Comparison of ENCODE assay signal across 18 cellular contexts in the genomic region with DNA sequence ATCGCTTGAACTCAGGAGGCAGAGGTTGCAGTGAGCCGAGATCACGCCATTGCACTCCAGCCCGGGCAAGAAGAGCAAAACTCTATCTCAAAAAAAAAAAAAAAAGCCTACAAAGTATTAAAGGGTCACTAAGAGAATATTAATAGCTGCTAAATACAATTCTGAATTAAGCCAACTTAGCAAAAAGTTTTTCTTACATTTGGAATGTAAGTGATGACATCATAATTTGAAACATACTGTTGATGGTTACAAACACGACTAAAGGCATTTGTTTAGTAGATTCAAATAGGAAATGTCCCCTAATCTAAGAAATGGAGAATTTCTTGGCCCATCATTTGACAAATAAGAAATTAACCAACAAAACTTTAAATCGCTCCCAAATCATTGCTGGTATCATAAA.
DNase-seq lines count a peak whose midpoint lies in the region; ATAC-seq, FAIRE-seq and TF ChIP-seq lines count a peak whose summit lies in the region.
"Had no signal": no experiment of that assay in that cellular context is flagged by ENCODE, and none has a peak within 500 bp of the region (broad histone marks: within the 10 kb centered on the region; RNA-seq: fewer than 3 reads in every experiment).

No MANE protein-coding gene starts in this region.

- ATAC-seq in GM12878 (no peak), left lobe of liver (no peak)

- no peak for TF ChIP-seq EP300 in GM12878 (IDR thresholded peaks at IDR 0.05; ENCODE audit: borderline replicate concordance in 1 of 2, control insufficient read depth in 1 of 2, low read depth in 2 of 2, low read length in 2 of 2)

- no peak overlapping the region for H3K9ac ChIP-seq in GM12878 (ENCODE audit: control insufficient read depth, insufficient read depth, low read length)
- H3K9ac ChIP-seq: BLaER1 treated with 17β-estradiol and CSF1 and Interleukin-3, amounts not matched to agents 10 nM and 100 nM had no signal

- H3K9me3 ChIP-seq in HEK293 (ENCODE audit: control insufficient read depth, insufficient read depth, low read depth, low read length) (no peaks in the 10 kb centered on the region), GM12878 (replicated peaks; ENCODE audit: control insufficient read depth, insufficient read depth, low read length) (no peaks in the 10 kb centered on the region; the same call in 1 of the 3 replicates)
- no peaks in the 10 kb centered on the region for H3K9me3 ChIP-seq in effector memory CD4-positive, alpha-beta T cell (ENCODE audit: control insufficient read depth, low read length)
- H3K9me3 ChIP-seq: BLaER1 treated with 17β-estradiol and CSF1 and Interleukin-3, amounts not matched to agents 10 nM and 100 nM; Caco-2 had no signal

- 100% methylated on average over 2 of the region's 6 CpGs for WGBS in GM12878 (ENCODE audit: insufficient coverage, insufficient replicate concordance, low lambda C conversion rate, missing lambda C conversion rate)

- DNase-seq in AG10803 (ENCODE audit: low read depth) (peak; percentile 23), GM12878 (ENCODE audit: low read depth, low spot score) (no peak), fibroblast of mammary gland (ENCODE audit: low read depth) (peak; percentile 17), epidermal melanocyte (ENCODE audit: insufficient read length, low spot score) (no peak), C1 segment of cervical spinal cord (lab: John Stamatoyannopoulos, UW) (no peak), left lobe of liver (ENCODE audit: low spot score) (no peak)
- no peak for DNase-seq in effector memory CD4-positive, alpha-beta T cell
- DNase-seq: 8988T; Caco-2; CD4-positive, CD25-positive, alpha-beta regulatory T cell; CD8-positive, alpha-beta memory T cell; DMS153; DMS79; GOT3; H7 had no signal

- no peak for TF ChIP-seq RAD21 in GM12878 (IDR thresholded peaks at IDR 0.05; ENCODE audit: insufficient read depth, low read depth, low read length)

- H3K36me3 ChIP-seq in HEK293 (ENCODE audit: control insufficient read depth in 2 of 2, insufficient read depth in 1 of 2, low read length in 2 of 2) = no peaks in the 10 kb centered on the region; a peak in 1 of 3 replicates
- peaks cover 0 to 4% of the 10 kb centered on the region in 2 experiments; a peak in 1 of 4 replicates for H3K36me3 ChIP-seq in GM12878 (ENCODE audit: control insufficient read depth in 2 of 2, insufficient read depth in 2 of 2, low read length in 1 of 2)
- no peaks in the 10 kb centered on the region for H3K36me3 ChIP-seq in effector memory CD4-positive, alpha-beta T cell (ENCODE audit: control insufficient read depth, insufficient read depth, low read length)

- intact Hi-C loops in GM12878 (cut with micrococcal nuclease; ENCODE audit: unreplicated experiment) = no loop called here

- no TSS peak for BruUV-seq in GM12878 (replicated peaks; lab: Mats Ljungman, UMichigan)

- in situ Hi-C loops in GM12878 (cut with MboI) = no loop called here

- POLR2A ChIA-PET in HEK293 (lab: Yijun Ruan, JAX) = interaction anchor here (0.6 kb wide), 1 partner anchor 467 kb away, joined by 5 read pairs; no protein-coding TSS in a partner anchor
- POLR2A ChIA-PET in GM12878 (lab: Charles Lee) = interaction anchor here (0.7 kb wide), 1 partner anchor 85 kb away, joined by 4 read pairs; no protein-coding TSS in a partner anchor

- H3K27ac ChIP-seq in HEK293 (ENCODE audit: extremely low read depth, low read depth, low read length) (no peak overlapping the region), GM12878 (ENCODE audit: control insufficient read depth, insufficient read depth) (no peak overlapping the region)
- no peak overlapping the region for H3K27ac ChIP-seq in effector memory CD4-positive, alpha-beta T cell (ENCODE audit: insufficient read depth, low read length, poor library complexity, severe bottlenecking)
- H3K27ac ChIP-seq: BLaER1 treated with 17β-estradiol and CSF1 and Interleukin-3, amounts not matched to agents 10 nM and 100 nM had no signal

- H3K4me2 ChIP-seq in GM12878 (ENCODE audit: control insufficient read depth, insufficient read depth) = no peak overlapping the region
- H3K4me2 ChIP-seq: BLaER1 treated with 17β-estradiol and CSF1 and Interleukin-3, amounts not matched to agents 10 nM and 100 nM had no signal

- H3K4me3 ChIP-seq in AG10803 (ENCODE audit: low read length) (no peak overlapping the region), HEK293 (ENCODE audit: low read depth, low read length) (no peak overlapping the region), GM12878 (no peak overlapping the region), fibroblast of mammary gland (ENCODE audit: control insufficient read depth, low read depth, low read length) (no peak overlapping the region)
- no peak overlapping the region for H3K4me3 ChIP-seq in effector memory CD4-positive, alpha-beta T cell (ENCODE audit: insufficient read depth, low read depth, low read length, poor library complexity, severe bottlenecking)
- H3K4me3 ChIP-seq: BLaER1 treated with 17β-estradiol and CSF1 and Interleukin-3, amounts not matched to agents 10 nM and 100 nM had no signal

- RAD21 ChIA-PET in GM12878 (lab: Charles Lee; ENCODE audit: unreplicated experiment) = no interaction called here

- TF ChIP-seq POLR2A in GM12878 (IDR thresholded peaks at IDR 0.05; ENCODE audit: low read depth, low read length) = no peak

- H3K4me1 ChIP-seq in HEK293 (ENCODE audit: control insufficient read depth, insufficient read depth, low read length) (no peaks in the 10 kb centered on the region), GM12878 (ENCODE audit: control insufficient read depth, insufficient read depth, low read length) (no peaks in the 10 kb centered on the region)
- H3K4me1 ChIP-seq in effector memory CD4-positive, alpha-beta T cell (ENCODE audit: control insufficient read depth, insufficient read depth, low read length, poor library complexity, severe bottlenecking) = no peaks in the 10 kb centered on the region
- H3K4me1 ChIP-seq: BLaER1 treated with 17β-estradiol and CSF1 and Interleukin-3, amounts not matched to agents 10 nM and 100 nM; Caco-2 had no signal

- no peaks in the 10 kb centered on the region for H3K79me2 ChIP-seq in GM12878 (ENCODE audit: control insufficient read depth, insufficient read depth, low read length)

- no peak overlapping the region for H2AFZ ChIP-seq in GM12878 (ENCODE audit: control insufficient read depth, low read depth, low read length)

- no peaks in the 10 kb centered on the region for H3K27me3 ChIP-seq in GM12878 (replicated peaks in 1 of 2; ENCODE audit: control insufficient read depth in 2 of 2, insufficient read depth in 2 of 2, low read length in 1 of 2)
- no peaks in the 10 kb centered on the region for H3K27me3 ChIP-seq in effector memory CD4-positive, alpha-beta T cell (replicated peaks; ENCODE audit: control insufficient read depth, insufficient read depth, low read length, poor library complexity, severe bottlenecking)
- H3K27me3 ChIP-seq: BLaER1 treated with 17β-estradiol and CSF1 and Interleukin-3, amounts not matched to agents 10 nM and 100 nM had no signal

- no peak for TF ChIP-seq CTCF in AG10803 (conservative IDR thresholded peaks at IDR 0.05; ENCODE audit: low read length)
- no peak for TF ChIP-seq CTCF in HEK293 (tag by site-specific recombination; IDR thresholded peaks at IDR 0.05)
- no peak for TF ChIP-seq CTCF in GM12878 (IDR thresholded peaks at IDR 0.05 in 2 of 3, conservative IDR thresholded peaks at IDR 0.05 in 1 of 3; ENCODE audit: control insufficient read depth in 2 of 3, extremely low read depth in 1 of 3, insufficient read depth in 1 of 3, low read depth in 3 of 3, low read length in 3 of 3)
- TF ChIP-seq CTCF in fibroblast of mammary gland (conservative IDR thresholded peaks at IDR 0.05; ENCODE audit: control insufficient read depth, insufficient read depth, low read depth, low read length) = no peak

- no peaks in the 10 kb centered on the region for H4K20me1 ChIP-seq in GM12878 (ENCODE audit: control insufficient read depth, insufficient read depth)
- H4K20me1 ChIP-seq: BLaER1 treated with 17β-estradiol and CSF1 and Interleukin-3, amounts not matched to agents 10 nM and 100 nM had no signal

- no peak for FAIRE-seq in GM12878 (lab: Jason Lieb, UNC)
- FAIRE-seq: GM12891 had no signal

- CTCF ChIA-PET in HEK293 (lab: Yijun Ruan, JAX) (interaction anchor here (0.5 kb wide), 1 partner anchor 68 kb away, joined by 6 read pairs; no protein-coding TSS in a partner anchor), GM12878 (lab: Yijun Ruan, JAX) (interaction anchor here (0.6 kb wide), 1 partner anchor 17 kb away, joined by 3 read pairs; no protein-coding TSS in a partner anchor)

- SMC1A ChIA-PET in GM12878 (lab: Charles Lee; ENCODE audit: uncharacterized antibody, unreplicated experiment) = interaction anchor here (1.1 kb wide), 1 partner anchor 11 kb away, joined by 3 read pairs; no protein-coding TSS in a partner anchor

TF ChIP-seq in HEK293, 187 proteins besides CTCF, POLR2A, EP300 and RAD21:
- TF ChIP-seq ZNF658 (tag by site-specific recombination; IDR thresholded peaks at IDR 0.05) (no peak), SP2 (tag by site-specific recombination; IDR thresholded peaks at IDR 0.05) (no peak)
- TF ChIP-seq, protein P1, sequence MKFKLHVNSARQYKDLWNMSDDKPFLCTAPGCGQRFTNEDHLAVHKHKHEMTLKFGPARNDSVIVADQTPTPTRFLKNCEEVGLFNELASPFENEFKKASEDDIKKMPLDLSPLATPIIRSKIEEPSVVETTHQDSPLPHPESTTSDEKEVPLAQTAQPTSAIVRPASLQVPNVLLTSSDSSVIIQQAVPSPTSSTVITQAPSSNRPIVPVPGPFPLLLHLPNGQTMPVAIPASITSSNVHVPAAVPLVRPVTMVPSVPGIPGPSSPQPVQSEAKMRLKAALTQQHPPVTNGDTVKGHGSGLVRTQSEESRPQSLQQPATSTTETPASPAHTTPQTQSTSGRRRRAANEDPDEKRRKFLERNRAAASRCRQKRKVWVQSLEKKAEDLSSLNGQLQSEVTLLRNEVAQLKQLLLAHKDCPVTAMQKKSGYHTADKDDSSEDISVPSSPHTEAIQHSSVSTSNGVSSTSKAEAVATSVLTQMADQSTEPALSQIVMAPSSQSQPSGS (tag by site-specific recombination; IDR thresholded peaks at IDR 0.05; ENCODE audit: low read depth) = peak; percentile 87
TF ChIP-seq in HEK293: peak in this region for 1.

TF ChIP-seq in GM12878, 131 proteins besides CTCF, POLR2A, EP300 and RAD21:
- TF ChIP-seq HDGF (IDR thresholded peaks at IDR 0.05) = no peak
- TF ChIP-seq CHD4 (IDR thresholded peaks at IDR 0.05) = no peak
- no peak for TF ChIP-seq RFX5 (IDR thresholded peaks at IDR 0.05; ENCODE audit: low read depth, low read length)
- TF ChIP-seq ATF7 (IDR thresholded peaks at IDR 0.05; ENCODE audit: low read depth) = peak; percentile 71
TF ChIP-seq in GM12878: peak in this region for 1.

Comparison
In these comparisons a context has a peak if more than half of its experiments do, and no peak if none do; other contexts are left out.
1. DNase-seq: peak in AG10803 (single experiment) and fibroblast of mammary gland (single experiment); none in GM12878 (single experiment), epidermal melanocyte (single experiment), C1 segment of cervical spinal cord (0 of 14), left lobe of liver (single experiment) and effector memory CD4-positive, alpha-beta T cell (0 of 3).